8 cellular contexts compared by ENCODE assay signal in the genomic region with DNA sequence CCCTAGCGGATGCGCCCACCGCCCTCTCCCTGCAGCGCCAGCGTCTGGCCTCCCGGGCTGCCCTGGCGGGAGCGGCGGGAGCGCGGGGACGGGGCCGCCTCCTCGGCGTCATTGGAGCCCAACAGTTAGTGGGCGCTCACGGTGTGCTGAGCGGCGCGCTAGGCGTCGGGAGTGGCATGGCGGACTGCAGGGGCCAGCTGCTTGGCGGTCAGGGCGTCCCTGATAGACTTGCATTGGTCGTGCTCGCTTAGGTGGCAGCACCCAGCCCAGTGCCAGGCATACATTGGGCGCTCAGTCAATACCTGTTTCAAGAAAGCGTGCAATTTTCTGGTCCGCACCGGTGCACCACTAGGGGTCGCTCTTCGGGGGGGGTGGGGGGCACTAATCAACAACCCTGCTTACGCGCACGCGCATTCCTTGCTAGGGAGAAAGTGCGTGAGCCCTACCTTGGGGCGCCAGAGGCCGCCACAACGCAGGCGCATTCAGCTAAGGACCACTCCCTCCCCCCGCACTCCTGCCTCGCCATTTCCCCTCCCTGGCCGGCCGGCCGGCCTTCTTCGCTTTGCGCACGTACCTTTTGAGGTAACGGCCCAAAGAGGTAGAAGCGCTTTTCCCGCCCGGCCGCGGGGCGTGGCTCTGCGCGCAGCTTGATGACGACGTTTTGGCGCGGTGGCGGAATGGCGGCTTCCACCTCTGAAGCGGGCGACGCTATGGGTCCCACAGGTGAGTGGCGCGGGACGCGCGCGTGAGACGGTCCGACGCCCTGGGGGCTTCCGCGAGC. TPM values are rescaled to one million over a fixed set of nuclear protein-coding genes. Genes with fewer than 3 reads are reported as not detected.
DNase-seq lines count a peak whose midpoint lies in the region; ATAC-seq and TF ChIP-seq lines count a peak whose summit lies in the region.

No MANE protein-coding gene starts in this region.

- H3K9me3 ChIP-seq in prostate gland = no peaks in the 10 kb centered on the region

- intact Hi-C loops in left ventricle myocardium superior (cut with micrococcal nuclease) = no loop called here
- intact Hi-C loops in prostate gland (cut with DNase I) = no loop called here

- H3K4me1 ChIP-seq in prostate gland (replicated peaks) (no peaks in the 10 kb centered on the region), urinary bladder (ENCODE audit: insufficient read depth) (peaks cover 2% of the 10 kb centered on the region)

- H3K27ac ChIP-seq in prostate gland (peak overlapping the region; percentile 90 to 92), urinary bladder (ENCODE audit: low read depth) (peak overlapping the region; percentile 95)

- TF ChIP-seq POLR2A in prostate gland (IDR thresholded peaks at IDR 0.05) = peak; percentile 41

- peak overlapping the region; percentile 68 to 79 for H3K4me3 ChIP-seq in prostate gland
- peak overlapping the region; percentile 67 for H3K4me3 ChIP-seq in urinary bladder (ENCODE audit: low read depth, low read length)

- TF ChIP-seq CTCF in prostate gland (IDR thresholded peaks at IDR 0.05) = peak; percentile 78 to 90 (median 83)

- peak; percentile 81 for ATAC-seq in GM18498 (IDR thresholded peaks at IDR 0.05; ENCODE audit: unreplicated experiment)
- peak; percentile 73 for ATAC-seq in HG02885 (IDR thresholded peaks at IDR 0.05; ENCODE audit: poor library complexity, unreplicated experiment)
- peak; percentile 86 for ATAC-seq in left ventricle myocardium superior

- no peaks in the 10 kb centered on the region for H3K27me3 ChIP-seq in prostate gland (replicated peaks; ENCODE audit: insufficient read depth)

- DNase-seq in NCI-H146 treated with DMSO at 0.1 percent for 48 hours (lab: John Stamatoyannopoulos, UW; ENCODE audit: unreplicated experiment) = peak; percentile 93
- DNase-seq in T-helper 1 cell = peak; percentile 87 to 97 (median 90)
- peak; percentile 68 for DNase-seq in amniotic stem cell (lab: John Stamatoyannopoulos, UW)
- peak; percentile 96 for DNase-seq in left ventricle myocardium superior
- DNase-seq in prostate gland (ENCODE audit: low spot score) = peak; percentile 94

- under 1% methylated on average over 71 of the region's 79 CpGs for WGBS in prostate gland
- under 1% methylated on average over 79 of the region's 79 CpGs for WGBS in urinary bladder

- H3K36me3 ChIP-seq in prostate gland = no peaks in the 10 kb centered on the region
- H3K36me3 ChIP-seq in urinary bladder (ENCODE audit: insufficient read depth) = no peaks in the 10 kb centered on the region

RNA-seq across cellular contexts. Expression of a gene that starts 0.4 kb away (rescaled TPM):
- total RNA-seq in left ventricle myocardium superior (370 TPM), prostate gland (100 to 1,000 TPM; 173 to 176 TPM), urinary bladder (37.4 TPM)
- polyA plus RNA-seq in urinary bladder = 148 TPM

RNA-seq across cellular contexts. Expression of a gene that starts 16.7 kb away (rescaled TPM):
- total RNA-seq in left ventricle myocardium superior (100 TPM), prostate gland (10 to 100 TPM; 75.2 to 92.0 TPM), urinary bladder (not detected)
- not detected for polyA plus RNA-seq in urinary bladder

RNA-seq across cellular contexts. Expression of a gene that starts 35.1 kb away (rescaled TPM):
- total RNA-seq in left ventricle myocardium superior (1.0 TPM), prostate gland (10 to 100 TPM; 15.5 to 95.5 TPM), urinary bladder (6.2 TPM)
- 21.3 TPM for polyA plus RNA-seq in urinary bladder

Comparison
In these comparisons a context has a peak if more than half of its experiments do, and no peak if none do; other contexts are left out.
1. Peak in every context shown above with its lines: DNase-seq, ATAC-seq, H3K4me3 ChIP-seq and H3K27ac ChIP-seq.
2. RNA of a gene that starts 16.7 kb away (total RNA-seq): 100 TPM in left ventricle myocardium superior (single experiment) and 75.2 to 92.0 TPM in prostate gland; not detected in urinary bladder (single experiment); every median in the first group is over 10 times any median in the second.